10 cellular contexts compared by ENCODE assay signal in genomic region chr4:47383829-47384427, GRCh38.
DNase-seq lines count a peak whose midpoint lies in the region; ATAC-seq and TF ChIP-seq lines count a peak whose summit lies in the region.
"Had no signal": no experiment of that assay in that cellular context is flagged by ENCODE, and none has a peak within 500 bp of the region (broad histone marks: within the 10 kb centered on the region; RNA-seq: fewer than 3 reads in every experiment).

No MANE protein-coding gene starts in this region.

- H3K9me3 Mint-ChIP-seq in activated naive CD8-positive, alpha-beta T cell treated with anti-CD3 and anti-CD28 coated beads, Interleukin-2, amount 50 U/mL, for 24 hours, result no peaks in the 10 kb centered on the region

- no peak overlapping the region for H3K4me3 Mint-ChIP-seq in activated naive CD8-positive, alpha-beta T cell treated with anti-CD3 and anti-CD28 coated beads, Interleukin-2, amount 50 U/mL, for 24 hours

- H3K27ac Mint-ChIP-seq in activated naive CD8-positive, alpha-beta T cell treated with anti-CD3 and anti-CD28 coated beads, Interleukin-2, amount 50 U/mL, for 24 hours, result no peak overlapping the region

- DNase-seq in AG08395 (ENCODE audit: low spot score) (peak; percentile 36), GM13976 (ENCODE audit: low spot score) (peak; percentile 34), NCI-H2081 treated with DMSO at 0.1 percent for 48 hours (lab: John Stamatoyannopoulos, UW) (peak; percentile 46), brain pericyte (ENCODE audit: low read depth, low spot score) (peak; percentile 8), lower lobe of right lung (no peak), T1000 (lab: John Stamatoyannopoulos, UW) (no peak)
- DNase-seq in activated naive CD8-positive, alpha-beta T cell treated with anti-CD3 and anti-CD28 coated beads, Interleukin-2, amount 50 U/mL, for 24 hours, result no peak

- no peaks in the 10 kb centered on the region for H3K4me1 Mint-ChIP-seq in activated naive CD8-positive, alpha-beta T cell treated with anti-CD3 and anti-CD28 coated beads, Interleukin-2, amount 50 U/mL, for 24 hours

- no peak overlapping the region for H3K27ac ChIP-seq in lower lobe of right lung
- H3K27ac ChIP-seq: epithelial cell of prostate had no signal

- peak; percentile 17 for TF ChIP-seq CTCF in GM13976 (IDR thresholded peaks at IDR 0.05; ENCODE audit: borderline replicate concordance, control extremely low read depth, extremely low read depth, insufficient read depth, missing control alignments)
- peak; percentile 42 for TF ChIP-seq CTCF in lower lobe of right lung (IDR thresholded peaks at IDR 0.05)

- no peaks in the 10 kb centered on the region for H3K27me3 ChIP-seq in lower lobe of right lung (ENCODE audit: low read depth)

- no peaks in the 10 kb centered on the region for H3K9me3 ChIP-seq in lower lobe of right lung
- H3K9me3 ChIP-seq: HAP-1 had no signal

- no peaks in the 10 kb centered on the region for H3K36me3 ChIP-seq in lower lobe of right lung
- H3K36me3 ChIP-seq: HAP-1 had no signal

- H3K27me3 Mint-ChIP-seq in activated naive CD8-positive, alpha-beta T cell treated with anti-CD3 and anti-CD28 coated beads, Interleukin-2, amount 50 U/mL, for 24 hours, result no peaks in the 10 kb centered on the region

- no peak overlapping the region for H3K4me3 ChIP-seq in lower lobe of right lung
- H3K4me3 ChIP-seq: HAP-1 had no signal

- in situ Hi-C loops in GM13976 (cut with MboI; ENCODE audit: low sequenced_read_pairs, unreplicated experiment), result no loop called here

- intact Hi-C loops in lower lobe of right lung (cut with DNase I), result no loop called here

- H3K4me1 ChIP-seq in lower lobe of right lung, result no peaks in the 10 kb centered on the region

- no peaks in the 10 kb centered on the region for H3K36me3 Mint-ChIP-seq in activated naive CD8-positive, alpha-beta T cell treated with anti-CD3 and anti-CD28 coated beads, Interleukin-2, amount 50 U/mL, for 24 hours (ENCODE audit: low read depth)

- ATAC-seq in lower lobe of right lung (no peak), GM19395 (IDR thresholded peaks at IDR 0.05; ENCODE audit: unreplicated experiment) (no peak)
- no peak for ATAC-seq in activated naive CD8-positive, alpha-beta T cell treated with anti-CD3 and anti-CD28 coated beads, Interleukin-2, amount 50 U/mL, for 24 hours

Comparison
In these comparisons a context has a peak if more than half of its experiments do, and no peak if none do; other contexts are left out.
1. DNase-seq: peak in AG08395 (single experiment), GM13976 (single experiment), NCI-H2081 treated with DMSO at 0.1 percent for 48 hours (single experiment) and brain pericyte (single experiment); none in lower lobe of right lung (single experiment), activated naive CD8-positive, alpha-beta T cell treated with anti-CD3 and anti-CD28 coated beads, Interleukin-2, amount 50 U/mL, for 24 hours (single experiment) and T1000 (single experiment).